8 cellular contexts compared by ENCODE assay signal in genomic region chr1:11642418-11643017, GRCh38. TPM values are rescaled to one million over a fixed set of nuclear protein-coding genes. Genes with fewer than 3 reads are reported as not detected.
DNase-seq lines count a peak whose midpoint lies in the region; ATAC-seq, FAIRE-seq and TF ChIP-seq lines count a peak whose summit lies in the region.
"Not testable (repeated sequence)": the region's sequence is repeated elsewhere in the genome, so short reads cannot be mapped to it uniquely, and the experiment has no call there.

No MANE protein-coding gene starts in this region.

- not testable (repeated sequence) for H3K79me2 ChIP-seq in K562 (ENCODE audit: control insufficient read depth, insufficient read depth, low read length)

- H2AK9ac ChIP-seq in IMR-90 (replicated peaks; ENCODE audit: low read depth, low read length, poor library complexity) = not testable (repeated sequence)

- H3K9me3 Mint-ChIP-seq in osteocyte (ENCODE audit: unreplicated experiment) = not testable (repeated sequence)

- not testable (repeated sequence) for H3K27ac Mint-ChIP-seq in osteocyte (ENCODE audit: unreplicated experiment)

- ATAC-seq in IMR-90 (ENCODE audit: low read depth) (peak; percentile 91), K562 (peak; percentile 91), heart right ventricle (peak; percentile 70 to 86 (median 82))

- intact Hi-C loops in IMR-90 (cut with micrococcal nuclease) (loop anchor here (1.0 to 2.0 kb wide), 3 partner anchors 164 to 401 kb away; partner anchors contain the start of gene DISP3), K562 (cut with micrococcal nuclease) (loop anchor here (1.0 to 5.0 kb wide), 4 partner anchors 170 to 605 kb away; no protein-coding TSS in a partner anchor), heart right ventricle (cut with DNase I) (loop anchor here (2.0 to 10.0 kb wide), 16 partner anchors 164 to 606 kb away; partner anchors contain the start of genes DISP3 (in 3 of the 10) and MASP2 (in 1 of the 10))

- FAIRE-seq in K562 (lab: Jason Lieb, UNC) = peak; percentile 99

- not testable (repeated sequence) for H2BK120ac ChIP-seq in IMR-90 (ENCODE audit: low read depth, low read length)

- H3K27me3 Mint-ChIP-seq in osteocyte (ENCODE audit: unreplicated experiment) = not testable (repeated sequence)

- TF ChIP-seq EP300 in K562 (IDR thresholded peaks at IDR 0.05; ENCODE audit: low read length) = not testable (repeated sequence)

- H3K18ac ChIP-seq in IMR-90 (ENCODE audit: low read depth, low read length) = not testable (repeated sequence)

- not testable (repeated sequence) for H4K8ac ChIP-seq in IMR-90 (ENCODE audit: low read depth in 2 of 2, low read length in 2 of 2)

- not testable (repeated sequence) for H3K4ac ChIP-seq in IMR-90 (ENCODE audit: low read depth, low read length)

- not testable (repeated sequence) for H3K36me3 ChIP-seq in IMR-90 (ENCODE audit: control insufficient read depth, insufficient read depth, low read length); K562 (ENCODE audit: control insufficient read depth, insufficient read depth, low read length); heart right ventricle

- H2AK5ac ChIP-seq in IMR-90 (ENCODE audit: low read depth, low read length) = not testable (repeated sequence)

- H4K91ac ChIP-seq in IMR-90 (ENCODE audit: insufficient read depth, low read depth, low read length) = not testable (repeated sequence)

- in situ Hi-C loops in IMR-90 (cut with MboI; ENCODE audit: low sequenced_read_pairs) = loop anchor here (5.0 to 10.0 kb wide), 2 partner anchors 400 to 608 kb away; no protein-coding TSS in a partner anchor
- in situ Hi-C loops in K562 (cut with MboI) = not testable (repeated sequence)

- H2AFZ ChIP-seq in IMR-90 (replicated peaks; ENCODE audit: low read length, poor library complexity) = peak overlapping the region; percentile 68
- H2AFZ ChIP-seq in K562 (ENCODE audit: low read depth, low read length) = not testable (repeated sequence)

- not testable (repeated sequence) for TF ChIP-seq POLR2A in IMR-90 (IDR thresholded peaks at IDR 0.05; ENCODE audit: low read depth, low read length); K562 (conservative IDR thresholded peaks at IDR 0.05)

- not testable (repeated sequence) for H3K9me1 ChIP-seq in IMR-90 (ENCODE audit: insufficient read depth, low read length); K562 (ENCODE audit: control insufficient read depth, insufficient read depth, low read length)

- DNase-seq in DMS153 treated with DMSO at 0.1 percent for 48 hours (lab: John Stamatoyannopoulos, UW; ENCODE audit: unreplicated experiment) (peak; percentile 82), IMR-90 (peak; percentile 58), NCI-H82 treated with DMSO at 0.1 percent for 48 hours (lab: John Stamatoyannopoulos, UW; ENCODE audit: unreplicated experiment) (peak; percentile 76), K562 (ENCODE audit: extremely low read depth in 1 of 4, low spot score in 3 of 4) (peak; percentile 83 to 87 (median 84)), heart right ventricle (peak in 1 of 2 donors; percentile 68), superior temporal gyrus (ENCODE audit: extremely low spot score) (peak; percentile 89)
- peak; percentile 70 for DNase-seq in activated CD4-positive, CD25-positive, alpha-beta regulatory T cell treated with anti-CD3 and anti-CD28 coated beads, Interleukin-2, amount 50 U/mL, for 72 hours
- DNase-seq in osteocyte (ENCODE audit: extremely low spot score, unreplicated experiment) = not testable (repeated sequence)

- H3K27ac ChIP-seq in IMR-90 (ENCODE audit: insufficient read depth, low read length); K562 (ENCODE audit: extremely low read depth, low read depth, low read length); heart right ventricle: not testable (repeated sequence)

- H4K5ac ChIP-seq in IMR-90 (ENCODE audit: low read depth, low read length) = not testable (repeated sequence)

- not testable (repeated sequence) for H3K23ac ChIP-seq in IMR-90 (ENCODE audit: low read depth, low read length)

- not testable (repeated sequence) for H4K20me1 ChIP-seq in IMR-90 (ENCODE audit: insufficient read depth, low read length); K562 (replicated peaks; ENCODE audit: control insufficient read depth, insufficient read depth, low read length)

- H3K79me1 ChIP-seq in IMR-90 (ENCODE audit: low read depth in 1 of 2, low read length in 2 of 2) = not testable (repeated sequence)

- H2BK20ac ChIP-seq in IMR-90 (ENCODE audit: low read depth, low read length) = not testable (repeated sequence)

- not testable (repeated sequence) for H3K9me3 ChIP-seq in IMR-90 (ENCODE audit: control insufficient read depth, insufficient read depth, low read length); K562 (replicated peaks; ENCODE audit: control insufficient read depth, insufficient read depth, low read depth, low read length); heart right ventricle

- H3K4me1 Mint-ChIP-seq in osteocyte (ENCODE audit: unreplicated experiment) = not testable (repeated sequence)

- not testable (repeated sequence) for H3K36me3 Mint-ChIP-seq in osteocyte (ENCODE audit: unreplicated experiment)

- BruUV-seq in IMR-90 (replicated peaks; lab: Mats Ljungman, UMichigan); K562 (replicated peaks; lab: Mats Ljungman, UMichigan): not testable (repeated sequence)

- POLR2A ChIA-PET in IMR-90 (lab: Charles Lee; ENCODE audit: unreplicated experiment) = not testable (repeated sequence)
- POLR2A ChIA-PET in K562 (lab: Yijun Ruan, JAX) = interaction anchor here (0.6 to 0.7 kb wide), 2 partner anchors 325 to 605 kb away, joined by 3 read pairs; no protein-coding TSS in a partner anchor

- no CpG with 5 or more reads among the region's 18 CpGs for WGBS in IMR-90 (ENCODE audit: extremely low coverage in 2 of 2, insufficient read length in 1 of 2), 2 experiments
- 27% methylated on average over 18 of the region's 18 CpGs for WGBS in K562 (ENCODE audit: insufficient coverage, low coverage, missing lambda C conversion rate)
- 56 to 58% methylated on average over 18 of the region's 18 CpGs for WGBS in heart right ventricle, 2 donors

- dilution Hi-C loops in IMR-90 (cut with HindIII; ENCODE audit: low sequenced_read_pairs, unreplicated experiment) = not testable (repeated sequence)

- CTCF ChIA-PET in IMR-90 (lab: Yijun Ruan, JAX) (interaction anchor here (0.6 to 2.7 kb wide), 6 partner anchors 370 to 1075 kb away, joined by 3 to 12 read pairs (median 5); partner anchors contain the start of gene UBIAD1), K562 (lab: Yijun Ruan, JAX; ENCODE audit: low intra/inter-chr PET ratio) (interaction anchor here (0.6 to 3.7 kb wide), 11 partner anchors 164 to 1148 kb away, joined by 3 to 25 read pairs (median 5); partner anchors contain the start of gene DISP3)

- not testable (repeated sequence) for H3K56ac ChIP-seq in IMR-90 (ENCODE audit: extremely low read depth, insufficient read depth, low read length)

- H2BK5ac ChIP-seq in IMR-90 (ENCODE audit: low read depth, low read length, poor library complexity, severe bottlenecking) = not testable (repeated sequence)

- H3K9ac ChIP-seq in IMR-90 (ENCODE audit: low read depth, low read length); K562 (ENCODE audit: insufficient read depth in 1 of 2, low read depth in 2 of 2, low read length in 2 of 2): not testable (repeated sequence)

- not testable (repeated sequence) for H3K14ac ChIP-seq in IMR-90 (replicated peaks; ENCODE audit: low read depth, low read length)

- not testable (repeated sequence) for H2BK15ac ChIP-seq in IMR-90 (ENCODE audit: low read depth, low read length)

- TF ChIP-seq RAD21 in IMR-90 (IDR thresholded peaks at IDR 0.05; ENCODE audit: low read length) = peak; percentile 99
- peak; percentile 94 to 99 for TF ChIP-seq RAD21 in K562 (CRISPR knock-in tag; conservative IDR thresholded peaks at IDR 0.05 in 1 of 2, IDR thresholded peaks at IDR 0.05 in 1 of 2)

- H3K4me3 ChIP-seq in IMR-90 (ENCODE audit: insufficient read depth, low read depth, low read length); K562; heart right ventricle: not testable (repeated sequence)

- peak; percentile 97 for TF ChIP-seq CTCF in IMR-90 (conservative IDR thresholded peaks at IDR 0.05; ENCODE audit: low read depth, low read length)
- peak; percentile 95 to 99 (median 98) for TF ChIP-seq CTCF in K562 (IDR thresholded peaks at IDR 0.05 in 2 of 3, conservative IDR thresholded peaks at IDR 0.05 in 1 of 3; ENCODE audit: insufficient read depth in 2 of 3, low read depth in 1 of 3, low read length in 3 of 3)
- TF ChIP-seq CTCF in heart right ventricle (IDR thresholded peaks at IDR 0.05) = peak; percentile 91 to 99 (median 96)
- TF ChIP-seq CTCF in osteocyte (IDR thresholded peaks at IDR 0.05) = peak; percentile 92

- H3K4me3 Mint-ChIP-seq in osteocyte (ENCODE audit: unreplicated experiment) = not testable (repeated sequence)

- not testable (repeated sequence) for H3K4me1 ChIP-seq in IMR-90 (ENCODE audit: control insufficient read depth, insufficient read depth, low read length); K562 (replicated peaks in 1 of 2; ENCODE audit: control insufficient read depth in 2 of 2, insufficient read depth in 2 of 2, low read length in 2 of 2)
- peaks cover 0 to 17% (median 7%) of the 10 kb centered on the region in 9 donors for H3K4me1 ChIP-seq in heart right ventricle

- H3K4me2 ChIP-seq in IMR-90 (ENCODE audit: low read depth, low read length); K562 (ENCODE audit: insufficient read depth, low read length): not testable (repeated sequence)

- H3K27me3 ChIP-seq in IMR-90 (ENCODE audit: control insufficient read depth, insufficient read depth, low read length) = not testable (repeated sequence)
- H3K27me3 ChIP-seq in K562 (ENCODE audit: control insufficient read depth in 2 of 2, insufficient read depth in 2 of 2, low read length in 2 of 2) (peaks cover 5 to 29% of the 10 kb centered on the region in 2 experiments; a peak in 4 of 5 replicates), heart right ventricle (peaks cover 0 to 70% (median 16%) of the 10 kb centered on the region in 7 donors)

RNA-seq across cellular contexts. Expression of gene FBXO2, which starts 11.7 kb away (rescaled TPM):
- total RNA-seq in IMR-90 (2012; rRNA removed) (0.36 and 0.56 TPM in 2 replicates), K562 (2014; rRNA removed) (1.1 and 1.9 TPM in 2 replicates), K562 (2014; rRNA removed; fragmentation: Illumina TruSeq; extraction: Trizol) (0.16 and 0.25 TPM in 2 replicates), K562 (2015; rRNA removed; fragmentation: Illumina TruSeq; extraction: Trizol) (0.22 and 0.41 TPM in 2 replicates), K562 (2021) (1.4 and 1.7 TPM in 2 replicates), heart right ventricle (1 to 10 TPM in 9 of 10 donors, under 1 TPM in 1; 0.70 to 5.5 (median 1.7) TPM), osteocyte (1.4 and 2.0 TPM in 2 replicates)
- polyA plus RNA-seq in IMR-90 (2012; rRNA removed) (1.7 and 2.1 TPM in 2 replicates), K562 (2011; rRNA removed) (1.1 and 2.8 TPM in 2 replicates), K562 (2014; fragmentation: Illumina TruSeq; extraction: Trizol) (0.27 and 0.46 TPM in 2 replicates), K562 (2014; fragmentation: Nextera tagmentation; extraction: Ambion mirVana) (under 1 TPM; 0.04 to 0.27 TPM), K562 (2014; rRNA removed) (1.6 and 2.2 TPM in 2 replicates), heart right ventricle (1 to 10 TPM; 2.7 to 5.3 TPM)
- polyA plus RNA-seq in IMR-90 (2012; cell fraction: cytosol; rRNA removed) = 4.2 and 9.1 TPM in 2 replicates
- 6.0 and 6.5 TPM in 2 replicates for polyA plus RNA-seq in IMR-90 (2012; cell fraction: nucleus; rRNA removed; ENCODE audit: low replicate concordance)
- 0.76 and 1.9 TPM in 2 replicates for total RNA-seq in K562 (2011; cell fraction: chromatin; rRNA removed; ENCODE audit: low replicate concordance)
- total RNA-seq in K562 (2011; cell fraction: nucleolus; rRNA removed) = 1.7 and 1.8 TPM in 2 replicates
- total RNA-seq in K562 (2011; cell fraction: nucleoplasm; rRNA removed) = 1.3 and 1.5 TPM in 2 replicates
- 2.6 and 3.2 TPM in 2 replicates for polyA plus RNA-seq in K562 (2011; cell fraction: cytosol; rRNA removed)
- 4.5 and 6.3 TPM in 2 replicates for polyA plus RNA-seq in K562 (2011; cell fraction: nucleus; rRNA removed)
- polyA plus RNA-seq in K562 (2012) = 1.6 and 1.8 TPM in 2 replicates
- 0.21 and 0.48 TPM in 2 replicates for polyA minus RNA-seq in K562 (2011; rRNA and poly(A)+ RNA removed)
- polyA minus RNA-seq in K562 (2011; cell fraction: cytosol; rRNA and poly(A)+ RNA removed) = 0.57 and 2.8 TPM in 2 replicates
- polyA minus RNA-seq in K562 (2011; cell fraction: nucleus; rRNA and poly(A)+ RNA removed) = 0.67 and 1.4 TPM in 2 replicates

RNA-seq across cellular contexts. Expression of gene FBXO44, which starts 12.2 kb away (rescaled TPM):
- total RNA-seq in IMR-90 (2012; rRNA removed) (7.8 and 9.3 TPM in 2 replicates), K562 (2014; rRNA removed) (11.6 and 14.7 TPM in 2 replicates), K562 (2014; rRNA removed; fragmentation: Illumina TruSeq; extraction: Trizol) (2.6 and 3.9 TPM in 2 replicates), K562 (2015; rRNA removed; fragmentation: Illumina TruSeq; extraction: Trizol) (6.1 and 6.7 TPM in 2 replicates), K562 (2021) (15.7 and 16.4 TPM in 2 replicates), heart right ventricle (10 to 100 TPM; 10.1 to 17.7 (median 15.8) TPM), osteocyte (27.7 and 29.6 TPM in 2 replicates)
- polyA plus RNA-seq in IMR-90 (2012; rRNA removed) (25.5 and 30.5 TPM in 2 replicates), K562 (2011; rRNA removed) (8.3 and 18.1 TPM in 2 replicates), K562 (2014; fragmentation: Illumina TruSeq; extraction: Trizol) (5.9 and 9.8 TPM in 2 replicates), K562 (2014; fragmentation: Nextera tagmentation; extraction: Ambion mirVana) (1 to 10 TPM in 1 of 2 experiments, under 1 TPM in 1; 0.69 to 1.3 TPM), K562 (2014; rRNA removed) (20.9 and 23.7 TPM in 2 replicates), heart right ventricle (10 to 100 TPM; 14.6 to 28.2 TPM)
- 23.4 and 34.2 TPM in 2 replicates for polyA plus RNA-seq in IMR-90 (2012; cell fraction: cytosol; rRNA removed)
- 165 and 273 TPM in 2 replicates for polyA plus RNA-seq in IMR-90 (2012; cell fraction: nucleus; rRNA removed; ENCODE audit: low replicate concordance)
- total RNA-seq in K562 (2011; cell fraction: chromatin; rRNA removed; ENCODE audit: low replicate concordance) = 25.1 and 57.8 TPM in 2 replicates
- total RNA-seq in K562 (2011; cell fraction: nucleolus; rRNA removed) = 47.5 and 48.8 TPM in 2 replicates
- total RNA-seq in K562 (2011; cell fraction: nucleoplasm; rRNA removed) = 32.2 and 35.3 TPM in 2 replicates
- 18.0 and 19.5 TPM in 2 replicates for polyA plus RNA-seq in K562 (2011; cell fraction: cytosol; rRNA removed)
- polyA plus RNA-seq in K562 (2011; cell fraction: nucleus; rRNA removed) = 93.3 and 93.5 TPM in 2 replicates
- polyA plus RNA-seq in K562 (2012) = 11.8 and 19.7 TPM in 2 replicates
- polyA minus RNA-seq in K562 (2011; rRNA and poly(A)+ RNA removed) = 5.7 and 7.3 TPM in 2 replicates
- 3.5 and 14.7 TPM in 2 replicates for polyA minus RNA-seq in K562 (2011; cell fraction: cytosol; rRNA and poly(A)+ RNA removed)
- 29.5 and 46.7 TPM in 2 replicates for polyA minus RNA-seq in K562 (2011; cell fraction: nucleus; rRNA and poly(A)+ RNA removed)

RNA-seq across cellular contexts. Expression of gene FBXO6, which starts 21.5 kb away (rescaled TPM):
- total RNA-seq in IMR-90 (2012; rRNA removed) = 6.4 and 6.8 TPM in 2 replicates
- polyA plus RNA-seq in IMR-90 (2012; rRNA removed) = 7.5 and 9.9 TPM in 2 replicates
- polyA plus RNA-seq in IMR-90 (2012; cell fraction: cytosol; rRNA removed) = 7.1 and 11.6 TPM in 2 replicates
- 2.6 and 3.8 TPM in 2 replicates for polyA plus RNA-seq in IMR-90 (2012; cell fraction: nucleus; rRNA removed; ENCODE audit: low replicate concordance)
- 3.1 and 10.3 TPM in 2 replicates for total RNA-seq in K562 (2011; cell fraction: chromatin; rRNA removed; ENCODE audit: low replicate concordance)
- 13.0 and 14.1 TPM in 2 replicates for total RNA-seq in K562 (2011; cell fraction: nucleolus; rRNA removed)
- total RNA-seq in K562 (2011; cell fraction: nucleoplasm; rRNA removed) = 7.6 and 11.3 TPM in 2 replicates
- total RNA-seq in K562 (2014; rRNA removed) = 44.1 and 44.9 TPM in 2 replicates
- total RNA-seq in K562 (2014; rRNA removed; fragmentation: Illumina TruSeq; extraction: Trizol) = 9.6 and 15.2 TPM in 2 replicates
- 23.8 and 24.5 TPM in 2 replicates for total RNA-seq in K562 (2015; rRNA removed; fragmentation: Illumina TruSeq; extraction: Trizol)
- 23.2 and 24.9 TPM in 2 replicates for total RNA-seq in K562 (2021)
- polyA plus RNA-seq in K562 (2011; rRNA removed) = 35.2 and 64.0 TPM in 2 replicates
- 96.3 and 104 TPM in 2 replicates for polyA plus RNA-seq in K562 (2011; cell fraction: cytosol; rRNA removed)
- 14.1 and 20.6 TPM in 2 replicates for polyA plus RNA-seq in K562 (2011; cell fraction: nucleus; rRNA removed)
- polyA plus RNA-seq in K562 (2012) = 26.0 and 39.2 TPM in 2 replicates
- polyA plus RNA-seq in K562 (2014; fragmentation: Illumina TruSeq; extraction: Trizol) = 34.1 and 34.7 TPM in 2 replicates
- 10 to 100 TPM; 10.6 to 16.4 TPM for polyA plus RNA-seq in K562 (2014; fragmentation: Nextera tagmentation; extraction: Ambion mirVana)
- polyA plus RNA-seq in K562 (2014; rRNA removed) = 45.8 and 49.6 TPM in 2 replicates
- polyA minus RNA-seq in K562 (2011; rRNA and poly(A)+ RNA removed) = 15.9 and 20.2 TPM in 2 replicates
- polyA minus RNA-seq in K562 (2011; cell fraction: cytosol; rRNA and poly(A)+ RNA removed) = 14.4 and 33.6 TPM in 2 replicates
- polyA minus RNA-seq in K562 (2011; cell fraction: nucleus; rRNA and poly(A)+ RNA removed) = 6.2 and 9.4 TPM in 2 replicates
- 10 to 100 TPM in 1 of 10 donors, 1 to 10 TPM in 9; 4.8 to 21.7 (median 7.9) TPM for total RNA-seq in heart right ventricle
- 10 to 100 TPM in 1 of 2 donors, 1 to 10 TPM in 1; 6.0 to 12.9 TPM for polyA plus RNA-seq in heart right ventricle
- total RNA-seq in osteocyte = 7.8 and 8.4 TPM in 2 replicates

RNA-seq across cellular contexts. Expression of gene MAD2L2, which starts 38.4 kb away (rescaled TPM):
- total RNA-seq in IMR-90 (2012; rRNA removed) (44.6 and 47.5 TPM in 2 replicates), K562 (2014; rRNA removed) (286 and 326 TPM in 2 replicates), K562 (2014; rRNA removed; fragmentation: Illumina TruSeq; extraction: Trizol) (69.7 and 100 TPM in 2 replicates), K562 (2015; rRNA removed; fragmentation: Illumina TruSeq; extraction: Trizol) (143 TPM in 2 replicates), K562 (2021) (211 and 212 TPM in 2 replicates), heart right ventricle (10 to 100 TPM; 10.9 to 28.5 (median 17.0) TPM), osteocyte (48.0 and 50.1 TPM in 2 replicates)
- polyA plus RNA-seq in IMR-90 (2012; rRNA removed) (70.9 and 80.4 TPM in 2 replicates), K562 (2011; rRNA removed) (138 and 190 TPM in 2 replicates), K562 (2014; fragmentation: Illumina TruSeq; extraction: Trizol) (185 and 189 TPM in 2 replicates), K562 (2014; fragmentation: Nextera tagmentation; extraction: Ambion mirVana) (10 to 100 TPM; 12.4 to 25.9 TPM), K562 (2014; rRNA removed) (270 and 279 TPM in 2 replicates), heart right ventricle (10 to 100 TPM; 16.6 to 59.0 TPM)
- 71.3 and 77.4 TPM in 2 replicates for polyA plus RNA-seq in IMR-90 (2012; cell fraction: cytosol; rRNA removed)
- polyA plus RNA-seq in IMR-90 (2012; cell fraction: nucleus; rRNA removed; ENCODE audit: low replicate concordance) = 53.4 and 70.4 TPM in 2 replicates
- total RNA-seq in K562 (2011; cell fraction: chromatin; rRNA removed; ENCODE audit: low replicate concordance) = 61.6 and 182 TPM in 2 replicates
- 209 and 213 TPM in 2 replicates for total RNA-seq in K562 (2011; cell fraction: nucleolus; rRNA removed)
- total RNA-seq in K562 (2011; cell fraction: nucleoplasm; rRNA removed) = 129 and 143 TPM in 2 replicates
- polyA plus RNA-seq in K562 (2011; cell fraction: cytosol; rRNA removed) = 297 and 419 TPM in 2 replicates
- 289 and 315 TPM in 2 replicates for polyA plus RNA-seq in K562 (2011; cell fraction: nucleus; rRNA removed)
- 217 and 239 TPM in 2 replicates for polyA plus RNA-seq in K562 (2012)
- 95.3 and 109 TPM in 2 replicates for polyA minus RNA-seq in K562 (2011; rRNA and poly(A)+ RNA removed)
- 94.6 and 115 TPM in 2 replicates for polyA minus RNA-seq in K562 (2011; cell fraction: cytosol; rRNA and poly(A)+ RNA removed)
- polyA minus RNA-seq in K562 (2011; cell fraction: nucleus; rRNA and poly(A)+ RNA removed) = 71.6 and 96.6 TPM in 2 replicates

RNA-seq across cellular contexts. Expression of gene DRAXIN, which starts 49.0 kb away (rescaled TPM):
- total RNA-seq in IMR-90 (2012; rRNA removed) = under 0.01 TPM in 2 replicates
- 0.01 and 0.02 TPM in 2 replicates for polyA plus RNA-seq in IMR-90 (2012; rRNA removed)
- polyA plus RNA-seq in IMR-90 (2012; cell fraction: cytosol; rRNA removed) = 0.02 TPM in 1 of 2 replicates, not detected in the other
- 0.01 TPM in 1 of 2 replicates, not detected in the other for polyA plus RNA-seq in IMR-90 (2012; cell fraction: nucleus; rRNA removed; ENCODE audit: low replicate concordance)
- total RNA-seq in K562 (2011; cell fraction: chromatin; rRNA removed; ENCODE audit: low replicate concordance) = not detected in 2 replicates
- not detected in 2 replicates for total RNA-seq in K562 (2011; cell fraction: nucleolus; rRNA removed)
- not detected in 2 replicates for total RNA-seq in K562 (2011; cell fraction: nucleoplasm; rRNA removed)
- not detected in 2 replicates for total RNA-seq in K562 (2014; rRNA removed)
- 0.04 TPM in 1 of 2 replicates, not detected in the other for total RNA-seq in K562 (2014; rRNA removed; fragmentation: Illumina TruSeq; extraction: Trizol)
- under 0.01 TPM in 1 of 2 replicates, not detected in the other for total RNA-seq in K562 (2015; rRNA removed; fragmentation: Illumina TruSeq; extraction: Trizol)
- total RNA-seq in K562 (2021) = not detected in 2 replicates
- polyA plus RNA-seq in K562 (2011; rRNA removed) = 0.01 TPM in 1 of 2 replicates, not detected in the other
- polyA plus RNA-seq in K562 (2011; cell fraction: cytosol; rRNA removed) = 0.01 TPM in 1 of 2 replicates, not detected in the other
- not detected in 2 replicates for polyA plus RNA-seq in K562 (2011; cell fraction: nucleus; rRNA removed)
- 0.01 TPM in 2 replicates for polyA plus RNA-seq in K562 (2012)
- polyA plus RNA-seq in K562 (2014; fragmentation: Illumina TruSeq; extraction: Trizol) = not detected in 2 replicates
- under 1 TPM in 1 of 2 experiments, not detected in 1; 0.01 TPM for polyA plus RNA-seq in K562 (2014; fragmentation: Nextera tagmentation; extraction: Ambion mirVana)
- polyA plus RNA-seq in K562 (2014; rRNA removed) = 0.01 TPM in 1 of 2 replicates, not detected in the other
- not detected in 2 replicates for polyA minus RNA-seq in K562 (2011; rRNA and poly(A)+ RNA removed)
- polyA minus RNA-seq in K562 (2011; cell fraction: cytosol; rRNA and poly(A)+ RNA removed) = not detected in 2 replicates
- not detected in 2 replicates for polyA minus RNA-seq in K562 (2011; cell fraction: nucleus; rRNA and poly(A)+ RNA removed)
- total RNA-seq in heart right ventricle = under 1 TPM in 8 of 10 donors, not detected in 2; 0.05 to 0.18 (median 0.12) TPM
- under 1 TPM; 0.01 to 0.07 TPM for polyA plus RNA-seq in heart right ventricle
- total RNA-seq in osteocyte = 0.10 and 0.21 TPM in 2 replicates
